Comparison of ENCODE assay signal across 8 cellular contexts in genomic region chr10:80196270-80196949, GRCh38. TPM values are rescaled to one million over a fixed set of nuclear protein-coding genes. Genes with fewer than 3 reads are reported as not detected.
DNase-seq lines count a peak whose midpoint lies in the region; ATAC-seq and TF ChIP-seq lines count a peak whose summit lies in the region.

No MANE protein-coding gene starts in this region.

- H3K27me3 Mint-ChIP-seq in activated T-helper 17 cell treated with anti-CD3 and anti-CD28 coated beads, Interleukin-2, amount 50 U/mL, for 72 hours = no peaks in the 10 kb centered on the region

- TF ChIP-seq POLR2A in heart left ventricle (IDR thresholded peaks at IDR 0.05) = no peak

- peak overlapping the region; percentile 78 for H3K4me3 Mint-ChIP-seq in activated T-helper 17 cell treated with anti-CD3 and anti-CD28 coated beads, Interleukin-2, amount 50 U/mL, for 72 hours

- ATAC-seq in GM18498 (IDR thresholded peaks at IDR 0.05; ENCODE audit: unreplicated experiment) (peak; percentile 90), HG02610 (IDR thresholded peaks at IDR 0.05; ENCODE audit: unreplicated experiment) (peak; percentile 92), heart left ventricle (peak; percentile 44 to 83 (median 69))
- peak; percentile 97 for ATAC-seq in activated T-helper 17 cell treated with anti-CD3 and anti-CD28 coated beads, Interleukin-2, amount 50 U/mL, for 72 hours (replicated peaks)

- peaks cover 0 to 12% (median 0%) of the 10 kb centered on the region in 9 donors for H3K36me3 ChIP-seq in heart left ventricle

- peaks cover 58% of the 10 kb centered on the region for H3K36me3 Mint-ChIP-seq in activated T-helper 17 cell treated with anti-CD3 and anti-CD28 coated beads, Interleukin-2, amount 50 U/mL, for 72 hours (ENCODE audit: low read depth)

- no peaks in the 10 kb centered on the region for H3K27me3 ChIP-seq in heart left ventricle

- H3K9me3 Mint-ChIP-seq in activated T-helper 17 cell treated with anti-CD3 and anti-CD28 coated beads, Interleukin-2, amount 50 U/mL, for 72 hours = peaks cover 3% of the 10 kb centered on the region

- peak; percentile 47 for DNase-seq in NCI-H510A (lab: John Stamatoyannopoulos, UW)
- DNase-seq in heart left ventricle = peak in 4 of 5 donors; percentile 57 to 81 (median 63)
- DNase-seq in stimulated activated CD4-positive, alpha-beta T cell treated with anti-CD3 and anti-CD28 coated beads, Interleukin-4, amount 100 ng/mL, for 1 hour = peak; percentile 61
- DNase-seq in occipital lobe (lab: John Stamatoyannopoulos, UW) = no peak
- no peak for DNase-seq in foreskin melanocyte

- peaks cover 13 to 99% (median 91%) of the 10 kb centered on the region in 12 donors for H3K4me1 ChIP-seq in heart left ventricle

- H3K4me1 Mint-ChIP-seq in activated T-helper 17 cell treated with anti-CD3 and anti-CD28 coated beads, Interleukin-2, amount 50 U/mL, for 72 hours = peaks cover 52% of the 10 kb centered on the region

- 42 to 56% (median 51%) methylated on average over 6 to 8 of the region's 8 CpGs for WGBS in heart left ventricle, 4 donors

- H3K27ac Mint-ChIP-seq in activated T-helper 17 cell treated with anti-CD3 and anti-CD28 coated beads, Interleukin-2, amount 50 U/mL, for 72 hours = peak overlapping the region; percentile 93

- H3K4me3 ChIP-seq in heart left ventricle = peak overlapping the region in 1 of 12 donors; percentile 5

- peak overlapping the region; percentile 23 to 100 (median 99) for H3K27ac ChIP-seq in heart left ventricle

- H3K9me3 ChIP-seq in heart left ventricle = peaks cover 0 to 9% (median 0%) of the 10 kb centered on the region in 12 donors

- TF ChIP-seq CTCF in heart left ventricle (IDR thresholded peaks at IDR 0.05) = no peak

- intact Hi-C loops in heart left ventricle (cut with DNase I) = no loop called here

RNA-seq across cellular contexts. Expression of gene ANXA11, which starts 8.9 kb away (rescaled TPM):
- total RNA-seq in activated T-helper 17 cell treated with anti-CD3 and anti-CD28 coated beads, Interleukin-2, amount 50 U/mL, for 72 hours = 100 to 1,000 TPM; 184 to 275 TPM
- total RNA-seq in heart left ventricle (100 to 1,000 TPM; 281 to 440 (median 368) TPM), occipital lobe (2.3 TPM)
- polyA plus RNA-seq in heart left ventricle = 100 to 1,000 TPM; 152 to 487 TPM

Comparison
In these comparisons a context has a peak if more than half of its experiments do, and no peak if none do; other contexts are left out.
1. DNase-seq: peak in NCI-H510A (single experiment), heart left ventricle (4 of 5) and stimulated activated CD4-positive, alpha-beta T cell treated with anti-CD3 and anti-CD28 coated beads, Interleukin-4, amount 100 ng/mL, for 1 hour (single experiment); none in occipital lobe (single experiment) and foreskin melanocyte (single experiment).
2. RNA of gene ANXA11, which starts 8.9 kb away (total RNA-seq): 281 to 440 TPM in heart left ventricle and 184 to 275 TPM in activated T-helper 17 cell treated with anti-CD3 and anti-CD28 coated beads, Interleukin-2, amount 50 U/mL, for 72 hours; 2.3 TPM in occipital lobe (single experiment); every median in the first group is over 10 times any median in the second.
3. Peak in every context shown above with its lines, with median percentiles within 50 percentile points of each other: ATAC-seq.